In the genomic region with DNA sequence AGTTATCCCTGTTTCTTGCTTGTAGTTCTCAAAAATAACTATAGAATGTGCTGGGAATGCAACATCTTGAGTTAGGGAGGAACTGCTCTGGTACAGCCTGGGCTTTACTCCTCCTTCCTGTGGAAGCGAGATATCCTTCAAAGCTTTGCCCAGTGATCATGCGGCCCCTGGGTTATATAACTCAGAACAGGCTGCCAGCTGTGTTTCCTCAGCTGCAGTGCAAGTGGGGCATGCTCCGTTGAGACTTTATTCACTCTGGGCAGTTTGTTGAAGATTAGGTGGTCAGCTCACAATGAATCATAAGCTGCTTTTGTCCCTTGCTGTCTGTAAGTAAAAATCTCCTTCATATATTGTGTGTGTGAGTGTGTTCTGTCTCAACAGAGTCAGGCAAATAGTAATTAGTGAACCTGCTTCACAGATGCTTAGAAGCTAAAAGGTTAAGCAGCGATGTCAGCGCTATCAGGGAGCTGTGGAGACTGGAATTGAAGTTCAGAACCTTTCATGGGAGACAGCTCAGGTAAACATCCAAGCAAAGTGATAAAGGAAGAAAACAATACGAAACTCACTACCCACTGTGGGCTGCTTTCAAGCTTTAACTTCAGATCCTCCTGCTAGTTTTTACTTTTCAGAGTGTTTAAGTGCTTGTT, we compare ENCODE assay signal across 14 cellular contexts.
DNase-seq lines count a peak whose midpoint lies in the region; ATAC-seq and TF ChIP-seq lines count a peak whose summit lies in the region.
"Had no signal": no experiment of that assay in that cellular context is flagged by ENCODE, and none has a peak within 500 bp of the region (broad histone marks: within the 10 kb centered on the region; RNA-seq: fewer than 3 reads in every experiment).

No MANE protein-coding gene starts in this region.

- H4K8ac ChIP-seq in IMR-90 (ENCODE audit: low read depth in 2 of 2, low read length in 2 of 2), result no peak overlapping the region

- in situ Hi-C loops in IMR-90 (cut with MboI; ENCODE audit: low sequenced_read_pairs), result no loop called here

- H4K20me1 ChIP-seq in IMR-90 (ENCODE audit: insufficient read depth, low read length) (no peaks in the 10 kb centered on the region), osteoblast (ENCODE audit: insufficient read depth, low read length) (no peaks in the 10 kb centered on the region)

- H3K4ac ChIP-seq in IMR-90 (ENCODE audit: low read depth, low read length), result no peak overlapping the region

- dilution Hi-C loops in IMR-90 (cut with HindIII; ENCODE audit: low sequenced_read_pairs, unreplicated experiment), result no loop called here

- H2BK20ac ChIP-seq in IMR-90 (ENCODE audit: low read depth, low read length), result no peak overlapping the region

- CTCF ChIA-PET in IMR-90 (lab: Yijun Ruan, JAX), result no interaction called here

- WGBS in IMR-90 (ENCODE audit: extremely low coverage in 2 of 2, insufficient read length in 1 of 2), 2 experiments, result no CpG with 5 or more reads among the region's 6 CpGs

- no peak overlapping the region for H3K18ac ChIP-seq in IMR-90 (ENCODE audit: low read depth, low read length)

- H3K4me2 ChIP-seq in IMR-90 (ENCODE audit: low read depth, low read length) (no peak overlapping the region), osteoblast (ENCODE audit: insufficient read depth, low read length) (no peak overlapping the region)

- H2AK5ac ChIP-seq in IMR-90 (ENCODE audit: low read depth, low read length), result no peak overlapping the region

- no peaks in the 10 kb centered on the region for H3K4me1 ChIP-seq in IMR-90 (ENCODE audit: control insufficient read depth, insufficient read depth, low read length)
- H3K4me1 ChIP-seq in osteoblast (ENCODE audit: insufficient read depth, low read length), result no peaks in the 10 kb centered on the region
- H3K4me1 ChIP-seq: SJSA1 had no signal

- no peak overlapping the region for H3K9ac ChIP-seq in IMR-90 (ENCODE audit: low read depth, low read length)

- BruUV-seq in IMR-90 (replicated peaks; lab: Mats Ljungman, UMichigan), result no TSS peak

- H3K27ac ChIP-seq in IMR-90 (ENCODE audit: insufficient read depth, low read length) (no peak overlapping the region), osteoblast (ENCODE audit: low read depth, low read length) (no peak overlapping the region)
- H3K27ac ChIP-seq: coronary artery, SJSA1 had no signal

- TF ChIP-seq RAD21 in IMR-90 (IDR thresholded peaks at IDR 0.05; ENCODE audit: low read length), result no peak

- H3K23ac ChIP-seq in IMR-90 (ENCODE audit: low read depth, low read length), result no peak overlapping the region

- TF ChIP-seq CTCF in IMR-90 (conservative IDR thresholded peaks at IDR 0.05; ENCODE audit: low read depth, low read length) (no peak), osteoblast (IDR thresholded peaks at IDR 0.05; ENCODE audit: extremely low read depth, low read depth, low read length) (no peak)

- no peak overlapping the region for H2AK9ac ChIP-seq in IMR-90 (replicated peaks; ENCODE audit: low read depth, low read length, poor library complexity)

- H3K9me1 ChIP-seq in IMR-90 (ENCODE audit: insufficient read depth, low read length), result no peaks in the 10 kb centered on the region

- no peaks in the 10 kb centered on the region for H3K79me1 ChIP-seq in IMR-90 (ENCODE audit: low read depth in 1 of 2, low read length in 2 of 2)

- intact Hi-C loops in IMR-90 (cut with micrococcal nuclease) (no loop called here), left cardiac atrium (cut with DNase I) (no loop called here)

- DNase-seq in IMR-90, result no peak
- peak; percentile 77 to 83 for DNase-seq in SHP77 (lab: John Stamatoyannopoulos, UW)
- no peak for DNase-seq in left cardiac atrium
- DNase-seq in osteoblast (ENCODE audit: insufficient read length, low spot score, missing footprints), result no peak
- no peak for DNase-seq in stimulated activated naive CD4-positive, alpha-beta T cell (lab: John Stamatoyannopoulos, UW)
- no peak for DNase-seq in activated T-cell treated with anti-CD3 and anti-CD28 coated beads for 4 hours
- DNase-seq in NCI-H2171 (lab: John Stamatoyannopoulos, UW), result no peak
- DNase-seq: activated CD4-positive, alpha-beta memory T cell treated with anti-CD3 and anti-CD28 coated beads for 36 hours; amygdala; DMS153; NCI-H2107 had no signal

- H2BK5ac ChIP-seq in IMR-90 (ENCODE audit: low read depth, low read length, poor library complexity, severe bottlenecking), result no peak overlapping the region

- no peak overlapping the region for H4K91ac ChIP-seq in IMR-90 (ENCODE audit: insufficient read depth, low read depth, low read length)

- no peaks in the 10 kb centered on the region for H3K27me3 ChIP-seq in IMR-90 (ENCODE audit: control insufficient read depth, insufficient read depth, low read length)
- no peaks in the 10 kb centered on the region for H3K27me3 ChIP-seq in osteoblast (ENCODE audit: insufficient read depth, low read length)
- H3K27me3 ChIP-seq: SJSA1 had no signal

- H3K9me3 ChIP-seq in IMR-90 (ENCODE audit: control insufficient read depth, insufficient read depth, low read length), result peaks cover 8% of the 10 kb centered on the region
- H3K9me3 ChIP-seq in osteoblast (ENCODE audit: low read depth, low read length), result no peaks in the 10 kb centered on the region
- H3K9me3 ChIP-seq: SJSA1 had no signal

- H3K36me3 ChIP-seq in IMR-90 (ENCODE audit: control insufficient read depth, insufficient read depth, low read length) (no peaks in the 10 kb centered on the region), osteoblast (ENCODE audit: insufficient read depth, low read length) (no peaks in the 10 kb centered on the region)
- H3K36me3 ChIP-seq: SJSA1 had no signal

- H2AFZ ChIP-seq in IMR-90 (replicated peaks; ENCODE audit: low read length, poor library complexity), result no peak overlapping the region
- H2AFZ ChIP-seq in osteoblast (ENCODE audit: low read length), result peak overlapping the region; percentile 26

- H4K5ac ChIP-seq in IMR-90 (ENCODE audit: low read depth, low read length), result no peak overlapping the region

- no peak overlapping the region for H3K56ac ChIP-seq in IMR-90 (ENCODE audit: extremely low read depth, insufficient read depth, low read length)

- peak; percentile 14; the same call in 1 of the 2 replicates for ATAC-seq in IMR-90 (ENCODE audit: low read depth)
- peak; percentile 47 to 78 for ATAC-seq in left cardiac atrium
- no peak for ATAC-seq in GM18519 (IDR thresholded peaks at IDR 0.05; ENCODE audit: low FRiP score, unreplicated experiment)

- H3K4me3 ChIP-seq in IMR-90 (ENCODE audit: insufficient read depth, low read depth, low read length) (no peak overlapping the region), osteoblast (ENCODE audit: insufficient read depth, low read length) (no peak overlapping the region)
- H3K4me3 ChIP-seq: coronary artery, SJSA1 had no signal

- H2BK15ac ChIP-seq in IMR-90 (ENCODE audit: low read depth, low read length), result no peak overlapping the region

- no peak overlapping the region for H3K14ac ChIP-seq in IMR-90 (replicated peaks; ENCODE audit: low read depth, low read length)

- no peak overlapping the region for H2BK120ac ChIP-seq in IMR-90 (ENCODE audit: low read depth, low read length)

- TF ChIP-seq POLR2A in IMR-90 (IDR thresholded peaks at IDR 0.05; ENCODE audit: low read depth, low read length), result no peak

- POLR2A ChIA-PET in IMR-90 (lab: Charles Lee; ENCODE audit: unreplicated experiment), result no interaction called here

- no peaks in the 10 kb centered on the region for H3K79me2 ChIP-seq in osteoblast (ENCODE audit: insufficient read depth, low read length)

TF ChIP-seq in IMR-90, 13 proteins besides CTCF, POLR2A, EP300 and RAD21:
- TF ChIP-seq MAFK (IDR thresholded peaks at IDR 0.05; ENCODE audit: low read depth, low read length), result no peak
- no peak for TF ChIP-seq SMC3 (IDR thresholded peaks at IDR 0.05; ENCODE audit: low read depth, low read length)
- TF ChIP-seq FOS (IDR thresholded peaks at IDR 0.05; ENCODE audit: low read depth, low read length), result no peak
- TF ChIP-seq BHLHE40 (IDR thresholded peaks at IDR 0.05; ENCODE audit: low read depth, low read length), result no peak
- TF ChIP-seq, protein P1, sequence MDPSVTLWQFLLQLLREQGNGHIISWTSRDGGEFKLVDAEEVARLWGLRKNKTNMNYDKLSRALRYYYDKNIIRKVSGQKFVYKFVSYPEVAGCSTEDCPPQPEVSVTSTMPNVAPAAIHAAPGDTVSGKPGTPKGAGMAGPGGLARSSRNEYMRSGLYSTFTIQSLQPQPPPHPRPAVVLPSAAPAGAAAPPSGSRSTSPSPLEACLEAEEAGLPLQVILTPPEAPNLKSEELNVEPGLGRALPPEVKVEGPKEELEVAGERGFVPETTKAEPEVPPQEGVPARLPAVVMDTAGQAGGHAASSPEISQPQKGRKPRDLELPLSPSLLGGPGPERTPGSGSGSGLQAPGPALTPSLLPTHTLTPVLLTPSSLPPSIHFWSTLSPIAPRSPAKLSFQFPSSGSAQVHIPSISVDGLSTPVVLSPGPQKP (IDR thresholded peaks at IDR 0.05; ENCODE audit: borderline replicate concordance, low read depth, low read length), result no peak

Comparison
In these comparisons a context has a peak if more than half of its experiments do, and no peak if none do; other contexts are left out.
1. DNase-seq: peak in SHP77 (2 of 2); none in IMR-90 (single experiment), left cardiac atrium (single experiment), osteoblast (single experiment), stimulated activated naive CD4-positive, alpha-beta T cell (0 of 6), activated T-cell treated with anti-CD3 and anti-CD28 coated beads for 4 hours (single experiment) and NCI-H2171 (single experiment).